20 cellular contexts compared by ENCODE assay signal in the genomic region with DNA sequence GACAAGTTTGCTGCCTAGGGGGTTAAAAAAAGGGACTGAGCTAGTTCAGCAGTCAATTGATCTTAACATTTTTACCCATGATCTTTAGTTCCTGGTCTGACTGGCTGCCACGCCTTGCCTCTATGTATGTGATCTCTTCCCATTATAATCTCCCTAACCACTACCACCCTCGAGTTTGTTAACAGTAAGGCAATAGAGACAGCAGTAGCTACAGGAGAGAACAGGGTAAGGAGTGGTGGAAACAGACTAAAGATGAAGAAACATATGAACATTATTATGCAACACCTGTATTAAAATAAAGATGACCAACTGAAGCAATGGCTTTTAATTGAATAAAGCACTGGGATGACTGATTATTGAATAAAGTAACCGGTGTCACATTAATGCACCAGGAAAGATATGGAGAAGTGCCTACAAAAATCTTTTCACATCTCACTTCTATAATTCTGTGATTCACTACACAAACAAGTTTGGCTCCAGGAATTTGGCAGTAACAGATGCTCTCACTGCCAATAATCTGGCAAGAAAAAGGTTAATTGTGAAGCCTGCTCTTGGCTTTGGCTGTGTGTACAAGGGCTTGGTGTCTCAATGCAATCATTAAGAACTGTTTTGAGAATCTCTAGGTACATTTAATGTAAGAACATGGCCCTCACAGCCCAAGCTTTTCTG.
A peak's percentile ranks its signal among the peaks of the same experiment; 100 is the strongest.
DNase-seq lines count a peak whose midpoint lies in the region; ATAC-seq and TF ChIP-seq lines count a peak whose summit lies in the region.
"Had no signal": no experiment of that assay in that cellular context is flagged by ENCODE, and none has a peak within 500 bp of the region (broad histone marks: within the 10 kb centered on the region; RNA-seq: fewer than 3 reads in every experiment).

No MANE protein-coding gene starts in this region.

- intact Hi-C loops in heart right ventricle (cut with DNase I), result no loop called here

- no peaks in the 10 kb centered on the region for H3K4me1 ChIP-seq in heart right ventricle
- H3K4me1 ChIP-seq: right atrium auricular region had no signal

- ATAC-seq in heart right ventricle (no peak), HG02798 (IDR thresholded peaks at IDR 0.05; ENCODE audit: poor library complexity, unreplicated experiment) (no peak)
- ATAC-seq: activated T-helper 17 cell treated with anti-CD3 and anti-CD28 coated beads, Interleukin-2, amount 50 U/mL, for 72 hours had no signal

- H3K36me3 ChIP-seq in heart right ventricle, result no peaks in the 10 kb centered on the region
- H3K36me3 ChIP-seq: right atrium auricular region, transverse colon had no signal

- 73 to 84% methylated on average over 3 of the region's 3 CpGs for WGBS in heart right ventricle, 2 donors

- DNase-seq in LNCaP clone FGC (ENCODE audit: low read depth) (peak; percentile 71), fibroblast of peridontal ligament (ENCODE audit: extremely low read depth) (peak; percentile 54), NCI-H1105 (lab: John Stamatoyannopoulos, UW) (no peak), heart right ventricle (no peak), retina (no peak)
- DNase-seq: ACHN; activated CD4-positive, alpha-beta memory T cell treated with anti-CD3 and anti-CD28 coated beads for 36 hours; amygdala; foreskin melanocyte; NCI-H2029; SHP77 treated with DMSO at 0.1 percent for 48 hours; stimulated activated CD4-positive, alpha-beta T cell treated with anti-CD3 and anti-CD28 coated beads, Interleukin-2, amount 100 ng/mL, for 48 hours; T1000; transverse colon had no signal

- H3K4me3 ChIP-seq in LNCaP clone FGC (ENCODE audit: low read depth, low read length) (no peak overlapping the region), heart right ventricle (no peak overlapping the region)
- H3K4me3 ChIP-seq: right atrium auricular region, transverse colon had no signal

- no peak for TF ChIP-seq CTCF in 22Rv1 (IDR thresholded peaks at IDR 0.05)
- TF ChIP-seq CTCF in LNCaP clone FGC (IDR thresholded peaks at IDR 0.05; ENCODE audit: control insufficient read depth, extremely low read depth, insufficient read depth), result no peak
- no peak for TF ChIP-seq CTCF in VCaP (conservative IDR thresholded peaks at IDR 0.05)
- TF ChIP-seq CTCF in heart right ventricle (IDR thresholded peaks at IDR 0.05), result no peak

- no peaks in the 10 kb centered on the region for H3K27me3 ChIP-seq in heart right ventricle
- H3K27me3 ChIP-seq: right atrium auricular region, transverse colon had no signal

- H3K27ac ChIP-seq in 22Rv1, result peak overlapping the region; percentile 14; the same call in 1 of the 2 replicates
- H3K27ac ChIP-seq in VCaP, result peak overlapping the region; percentile 31
- no peak overlapping the region for H3K27ac ChIP-seq in heart right ventricle
- H3K27ac ChIP-seq: KMS-11, right atrium auricular region, transverse colon had no signal

- no peaks in the 10 kb centered on the region for H3K9me3 ChIP-seq in heart right ventricle
- H3K9me3 ChIP-seq: right atrium auricular region, transverse colon had no signal

Comparison
In these comparisons a context has a peak if more than half of its experiments do, and no peak if none do; other contexts are left out.
1. H3K27ac ChIP-seq: peak in 22Rv1 (single experiment) and VCaP (single experiment); none in heart right ventricle (0 of 10).
2. DNase-seq: peak in LNCaP clone FGC (single experiment) and fibroblast of peridontal ligament (single experiment); none in NCI-H1105 (single experiment), heart right ventricle (0 of 2) and retina (single experiment).